ENCODE assay signal across 1 cellular context in genomic region chr20:25624500-25624939, GRCh38.
TF ChIP-seq lines count a peak whose summit lies in the region.

No MANE protein-coding gene starts in this region.

TF ChIP-seq in HepG2, 621 proteins besides CTCF, POLR2A, EP300 and RAD21 (continued from another document and continues in another):
- no peak for TF ChIP-seq IKZF4 (CRISPR knock-in tag; IDR thresholded peaks at IDR 0.05; ENCODE audit: borderline replicate concordance, low read depth, not compliant biosample characterization)
- TF ChIP-seq PHF5A (CRISPR knock-in tag; IDR thresholded peaks at IDR 0.05; ENCODE audit: low read depth, unreplicated experiment), result no peak
- TF ChIP-seq, protein P1, sequence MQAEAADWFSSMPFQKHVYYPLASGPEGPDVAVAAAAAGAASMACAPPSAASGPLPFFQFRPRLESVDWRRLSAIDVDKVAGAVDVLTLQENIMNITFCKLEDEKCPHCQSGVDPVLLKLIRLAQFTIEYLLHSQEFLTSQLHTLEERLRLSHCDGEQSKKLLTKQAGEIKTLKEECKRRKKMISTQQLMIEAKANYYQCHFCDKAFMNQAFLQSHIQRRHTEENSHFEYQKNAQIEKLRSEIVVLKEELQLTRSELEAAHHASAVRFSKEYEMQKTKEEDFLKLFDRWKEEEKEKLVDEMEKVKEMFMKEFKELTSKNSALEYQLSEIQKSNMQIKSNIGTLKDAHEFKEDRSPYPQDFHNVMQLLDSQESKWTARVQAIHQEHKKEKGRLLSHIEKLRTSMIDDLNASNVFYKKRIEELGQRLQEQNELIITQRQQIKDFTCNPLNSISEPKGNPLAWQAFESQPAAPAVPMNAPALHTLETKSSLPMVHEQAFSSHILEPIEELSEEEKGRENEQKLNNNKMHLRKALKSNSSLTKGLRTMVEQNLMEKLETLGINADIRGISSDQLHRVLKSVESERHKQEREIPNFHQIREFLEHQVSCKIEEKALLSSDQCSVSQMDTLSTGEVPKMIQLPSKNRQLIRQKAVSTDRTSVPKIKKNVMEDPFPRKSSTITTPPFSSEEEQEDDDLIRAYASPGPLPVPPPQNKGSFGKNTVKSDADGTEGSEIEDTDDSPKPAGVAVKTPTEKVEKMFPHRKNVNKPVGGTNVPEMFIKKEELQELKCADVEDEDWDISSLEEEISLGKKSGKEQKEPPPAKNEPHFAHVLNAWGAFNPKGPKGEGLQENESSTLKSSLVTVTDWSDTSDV (CRISPR knock-in tag; IDR thresholded peaks at IDR 0.05), result peak; percentile 2; the same call in 1 of the 2 replicates
- TF ChIP-seq KDM5B (CRISPR knock-in tag; IDR thresholded peaks at IDR 0.05; ENCODE audit: borderline replicate concordance), result 0 out of 2 replicates have a peak, but pooled peaks have one; percentile 2
- no peak; the same call in 1 of the 2 replicates for TF ChIP-seq ZNF550 (CRISPR knock-in tag; IDR thresholded peaks at IDR 0.05; ENCODE audit: borderline replicate concordance)
- peak; percentile 88 for TF ChIP-seq IRX3 (CRISPR knock-in tag; IDR thresholded peaks at IDR 0.05; ENCODE audit: borderline replicate concordance, low read depth)
- TF ChIP-seq ARHGAP35 (CRISPR knock-in tag; IDR thresholded peaks at IDR 0.05; ENCODE audit: borderline replicate concordance), result no peak
- no peak for TF ChIP-seq ZNF784 (CRISPR knock-in tag; IDR thresholded peaks at IDR 0.05; ENCODE audit: borderline replicate concordance)
- peak; percentile 16 for TF ChIP-seq ZNF709 (CRISPR knock-in tag; IDR thresholded peaks at IDR 0.05)
- no peak for TF ChIP-seq HNRNPUL1 (IDR thresholded peaks at IDR 0.05; ENCODE audit: low read depth, low read length)
- TF ChIP-seq ZNF781 (CRISPR knock-in tag; IDR thresholded peaks at IDR 0.05; ENCODE audit: borderline replicate concordance, not compliant biosample characterization), result peak; percentile 98
- TF ChIP-seq, protein P2, sequence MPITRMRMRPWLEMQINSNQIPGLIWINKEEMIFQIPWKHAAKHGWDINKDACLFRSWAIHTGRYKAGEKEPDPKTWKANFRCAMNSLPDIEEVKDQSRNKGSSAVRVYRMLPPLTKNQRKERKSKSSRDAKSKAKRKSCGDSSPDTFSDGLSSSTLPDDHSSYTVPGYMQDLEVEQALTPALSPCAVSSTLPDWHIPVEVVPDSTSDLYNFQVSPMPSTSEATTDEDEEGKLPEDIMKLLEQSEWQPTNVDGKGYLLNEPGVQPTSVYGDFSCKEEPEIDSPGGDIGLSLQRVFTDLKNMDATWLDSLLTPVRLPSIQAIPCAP (CRISPR knock-in tag; IDR thresholded peaks at IDR 0.05; ENCODE audit: low read depth), result no peak; the same call in 1 of the 2 replicates
- 0 out of 2 replicates have a peak, but pooled peaks have one; percentile 71 for TF ChIP-seq ZNF761 (CRISPR knock-in tag; conservative IDR thresholded peaks at IDR 0.05)
- peak; percentile 7; the same call in 1 of the 2 replicates for TF ChIP-seq JUNB (CRISPR knock-in tag; IDR thresholded peaks at IDR 0.05; ENCODE audit: borderline replicate concordance)
- peak; percentile 89 for TF ChIP-seq ZC3H13 (CRISPR knock-in tag; IDR thresholded peaks at IDR 0.05)
- TF ChIP-seq, protein P3, sequence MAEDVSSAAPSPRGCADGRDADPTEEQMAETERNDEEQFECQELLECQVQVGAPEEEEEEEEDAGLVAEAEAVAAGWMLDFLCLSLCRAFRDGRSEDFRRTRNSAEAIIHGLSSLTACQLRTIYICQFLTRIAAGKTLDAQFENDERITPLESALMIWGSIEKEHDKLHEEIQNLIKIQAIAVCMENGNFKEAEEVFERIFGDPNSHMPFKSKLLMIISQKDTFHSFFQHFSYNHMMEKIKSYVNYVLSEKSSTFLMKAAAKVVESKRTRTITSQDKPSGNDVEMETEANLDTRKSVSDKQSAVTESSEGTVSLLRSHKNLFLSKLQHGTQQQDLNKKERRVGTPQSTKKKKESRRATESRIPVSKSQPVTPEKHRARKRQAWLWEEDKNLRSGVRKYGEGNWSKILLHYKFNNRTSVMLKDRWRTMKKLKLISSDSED (CRISPR knock-in tag; IDR thresholded peaks at IDR 0.05), result peak; percentile 4; the same call in 1 of the 2 replicates
- no peak for TF ChIP-seq LRRFIP1 (CRISPR knock-in tag; conservative IDR thresholded peaks at IDR 0.05)
- peak; percentile 30; the same call in 1 of the 2 replicates for TF ChIP-seq ZBTB33 (CRISPR knock-in tag; IDR thresholded peaks at IDR 0.05)
- TF ChIP-seq, protein P4, sequence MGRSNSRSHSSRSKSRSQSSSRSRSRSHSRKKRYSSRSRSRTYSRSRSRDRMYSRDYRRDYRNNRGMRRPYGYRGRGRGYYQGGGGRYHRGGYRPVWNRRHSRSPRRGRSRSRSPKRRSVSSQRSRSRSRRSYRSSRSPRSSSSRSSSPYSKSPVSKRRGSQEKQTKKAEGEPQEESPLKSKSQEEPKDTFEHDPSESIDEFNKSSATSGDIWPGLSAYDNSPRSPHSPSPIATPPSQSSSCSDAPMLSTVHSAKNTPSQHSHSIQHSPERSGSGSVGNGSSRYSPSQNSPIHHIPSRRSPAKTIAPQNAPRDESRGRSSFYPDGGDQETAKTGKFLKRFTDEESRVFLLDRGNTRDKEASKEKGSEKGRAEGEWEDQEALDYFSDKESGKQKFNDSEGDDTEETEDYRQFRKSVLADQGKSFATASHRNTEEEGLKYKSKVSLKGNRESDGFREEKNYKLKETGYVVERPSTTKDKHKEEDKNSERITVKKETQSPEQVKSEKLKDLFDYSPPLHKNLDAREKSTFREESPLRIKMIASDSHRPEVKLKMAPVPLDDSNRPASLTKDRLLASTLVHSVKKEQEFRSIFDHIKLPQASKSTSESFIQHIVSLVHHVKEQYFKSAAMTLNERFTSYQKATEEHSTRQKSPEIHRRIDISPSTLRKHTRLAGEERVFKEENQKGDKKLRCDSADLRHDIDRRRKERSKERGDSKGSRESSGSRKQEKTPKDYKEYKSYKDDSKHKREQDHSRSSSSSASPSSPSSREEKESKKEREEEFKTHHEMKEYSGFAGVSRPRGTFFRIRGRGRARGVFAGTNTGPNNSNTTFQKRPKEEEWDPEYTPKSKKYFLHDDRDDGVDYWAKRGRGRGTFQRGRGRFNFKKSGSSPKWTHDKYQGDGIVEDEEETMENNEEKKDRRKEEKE (IDR thresholded peaks at IDR 0.05), result no peak
- TF ChIP-seq ZBTB38 (CRISPR knock-in tag; IDR thresholded peaks at IDR 0.05), result peak; percentile 66; the same call in 1 of the 2 replicates
- 0 out of 2 replicates have a peak, but pooled peaks have one; percentile 3 for TF ChIP-seq ZFP36L1 (CRISPR knock-in tag; IDR thresholded peaks at IDR 0.05)
- 0 out of 2 replicates have a peak, but pooled peaks have one; percentile 39 for TF ChIP-seq SPEN (CRISPR knock-in tag; IDR thresholded peaks at IDR 0.05; ENCODE audit: low read depth)
- no peak for TF ChIP-seq MAFF (IDR thresholded peaks at IDR 0.05; ENCODE audit: low read depth, low read length)
- peak; percentile 6; the same call in 1 of the 2 replicates for TF ChIP-seq ZNF776 (CRISPR knock-in tag; IDR thresholded peaks at IDR 0.05)
- 0 out of 2 replicates have a peak, but pooled peaks have one; percentile 68 for TF ChIP-seq NFKBIZ (CRISPR knock-in tag; IDR thresholded peaks at IDR 0.05)
- peak; percentile 5; the same call in 1 of the 2 replicates for TF ChIP-seq ZNF737 (CRISPR knock-in tag; IDR thresholded peaks at IDR 0.05; ENCODE audit: borderline replicate concordance)
- no peak for TF ChIP-seq ZNF251 (CRISPR knock-in tag; IDR thresholded peaks at IDR 0.05)
- 0 out of 2 replicates have a peak, but pooled peaks have one; percentile 96 for TF ChIP-seq NRL (CRISPR knock-in tag; IDR thresholded peaks at IDR 0.05; ENCODE audit: borderline replicate concordance)
- peak; percentile 7; the same call in 1 of the 2 replicates for TF ChIP-seq SMAD9 (CRISPR knock-in tag; IDR thresholded peaks at IDR 0.05)
- TF ChIP-seq UBTF (CRISPR knock-in tag; IDR thresholded peaks at IDR 0.05), result peak; percentile 53; the same call in 1 of the 2 replicates
- 0 out of 2 replicates have a peak, but pooled peaks have one; percentile 15 for TF ChIP-seq ZZZ3 (CRISPR knock-in tag; IDR thresholded peaks at IDR 0.05; ENCODE audit: borderline replicate concordance)
- TF ChIP-seq ZNF646 (CRISPR knock-in tag; IDR thresholded peaks at IDR 0.05), result peak; percentile 5; the same call in 1 of the 2 replicates
